In the genomic region with DNA sequence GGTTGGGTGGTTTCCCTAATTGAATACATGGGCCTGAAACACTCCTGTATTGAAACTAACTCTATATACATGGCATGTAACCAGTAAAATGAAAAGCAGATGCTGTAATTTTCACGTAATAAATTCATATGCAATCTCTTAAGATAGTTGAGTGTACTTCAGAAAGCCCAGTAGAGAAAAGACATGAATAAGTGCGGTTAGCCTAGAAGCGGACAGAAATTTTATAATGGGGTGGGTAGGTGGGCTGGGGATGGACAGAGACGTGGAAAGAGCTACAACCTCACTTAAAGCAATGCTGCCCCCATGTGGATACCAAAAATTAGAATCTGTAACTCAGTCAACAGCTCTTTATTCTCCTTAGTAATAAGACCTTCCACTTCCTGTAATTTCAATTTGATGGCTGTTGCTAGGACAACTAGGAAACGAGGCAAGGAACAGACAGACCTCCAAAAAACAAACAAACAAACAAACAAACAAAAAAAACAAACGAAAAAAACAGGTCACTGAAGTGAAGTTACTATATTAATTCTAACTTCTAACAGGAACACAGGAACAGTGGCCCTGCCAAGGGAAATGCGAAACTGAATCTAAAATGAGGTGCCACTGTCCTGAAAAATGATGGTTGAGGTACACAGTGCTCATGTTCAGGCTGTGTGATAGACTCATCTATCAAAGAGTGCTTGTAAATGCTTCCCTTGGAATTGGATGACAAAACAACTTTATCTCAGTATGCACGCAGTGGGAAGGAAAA, we compare ENCODE assay signal across 8 cellular contexts.
DNase-seq lines count a peak whose midpoint lies in the region; ATAC-seq, FAIRE-seq and TF ChIP-seq lines count a peak whose summit lies in the region.

No MANE protein-coding gene starts in this region.

- H3K4me3 ChIP-seq in K562 (no peak overlapping the region), kidney epithelial cell (ENCODE audit: low read depth, low read length) (no peak overlapping the region), stomach smooth muscle (ENCODE audit: low read length in 2 of 2) (no peak overlapping the region)

- H3K9me3 ChIP-seq in K562 (replicated peaks; ENCODE audit: control insufficient read depth, insufficient read depth, low read depth, low read length) (no peaks in the 10 kb centered on the region), stomach smooth muscle (ENCODE audit: control insufficient read depth in 2 of 2, low read length in 2 of 2) (no peaks in the 10 kb centered on the region)

- H4K20me1 ChIP-seq in K562 (replicated peaks; ENCODE audit: control insufficient read depth, insufficient read depth, low read length) = no peaks in the 10 kb centered on the region

- POLR2A ChIA-PET in K562 (lab: Yijun Ruan, JAX) = no interaction called here

- no peaks in the 10 kb centered on the region for H3K9me3 Mint-ChIP-seq in HFFc6

- no peak for DNase-seq in D721Med (ENCODE audit: insufficient read length, low spot score)
- peak; percentile 52 for DNase-seq in HFFc6
- DNase-seq in NCI-H82 (lab: John Stamatoyannopoulos, UW) = peak; percentile 87
- peak; percentile 8 to 40 (median 8) for DNase-seq in K562 (ENCODE audit: extremely low read depth in 1 of 4, low spot score in 3 of 4)
- DNase-seq in kidney epithelial cell (ENCODE audit: low read depth) = no peak
- no peak for DNase-seq in HK-2 (ENCODE audit: unreplicated experiment)
- DNase-seq in stimulated activated naive CD4-positive, alpha-beta T cell treated with Interleukin-2 at 50 U/mL for 16 hours (lab: John Stamatoyannopoulos, UW) = no peak

- 55% methylated on average over 8 of the region's 8 CpGs for WGBS in K562 (ENCODE audit: insufficient coverage, low coverage, missing lambda C conversion rate)

- in situ Hi-C loops in K562 (cut with MboI) = loop anchor here (10.0 kb wide), 1 partner anchor 307 kb away; no protein-coding TSS in a partner anchor

- H3K27me3 ChIP-seq in K562 (ENCODE audit: control insufficient read depth in 2 of 2, insufficient read depth in 2 of 2, low read length in 2 of 2) (no peaks in the 10 kb centered on the region), kidney epithelial cell (ENCODE audit: control insufficient read depth, insufficient read depth, low read length) (no peaks in the 10 kb centered on the region), stomach smooth muscle (ENCODE audit: control insufficient read depth in 1 of 2, insufficient read depth in 2 of 2, low read length in 2 of 2) (no peaks in the 10 kb centered on the region)

- no peaks in the 10 kb centered on the region for H3K79me2 ChIP-seq in K562 (ENCODE audit: control insufficient read depth, insufficient read depth, low read length)

- TF ChIP-seq POLR2A in K562 (conservative IDR thresholded peaks at IDR 0.05) = no peak

- H3K4me1 ChIP-seq in K562 (replicated peaks in 1 of 2; ENCODE audit: control insufficient read depth in 2 of 2, insufficient read depth in 2 of 2, low read length in 2 of 2) = peaks cover 4 to 5% of the 10 kb centered on the region in 2 experiments; a peak in 2 of 5 replicates
- peaks cover 7% of the 10 kb centered on the region for H3K4me1 ChIP-seq in stomach smooth muscle (ENCODE audit: control insufficient read depth, insufficient read depth, low read length)

- H3K27ac Mint-ChIP-seq in HFFc6 = peak overlapping the region; percentile 44

- no peak overlapping the region for H3K27ac ChIP-seq in K562 (ENCODE audit: extremely low read depth, low read depth, low read length)
- peak overlapping the region; percentile 50 for H3K27ac ChIP-seq in stomach smooth muscle (ENCODE audit: low read length)

- BruUV-seq in K562 (replicated peaks; lab: Mats Ljungman, UMichigan) = no TSS peak

- no peaks in the 10 kb centered on the region for H3K9me1 ChIP-seq in K562 (ENCODE audit: control insufficient read depth, insufficient read depth, low read length)

- peak; percentile 84 for ATAC-seq in K562

- peak in 1 of 2 experiments; percentile 48; a peak in 2 of 4 replicates for TF ChIP-seq RAD21 in K562 (CRISPR knock-in tag; conservative IDR thresholded peaks at IDR 0.05 in 1 of 2, IDR thresholded peaks at IDR 0.05 in 1 of 2)

- peaks cover 12% of the 10 kb centered on the region for H3K36me3 Mint-ChIP-seq in HFFc6 (ENCODE audit: low read depth)

- H3K4me2 ChIP-seq in K562 (ENCODE audit: insufficient read depth, low read length) = no peak overlapping the region

- H3K36me3 ChIP-seq in K562 (ENCODE audit: control insufficient read depth, insufficient read depth, low read length) (no peaks in the 10 kb centered on the region; the same call in 2 of the 3 replicates), kidney epithelial cell (ENCODE audit: control insufficient read depth, insufficient read depth, low read length) (no peaks in the 10 kb centered on the region), stomach smooth muscle (ENCODE audit: control insufficient read depth in 2 of 2, insufficient read depth in 2 of 2, low read length in 2 of 2) (no peaks in the 10 kb centered on the region)

- intact Hi-C loops in K562 (cut with micrococcal nuclease) = loop anchor here (2.0 to 5.0 kb wide), 3 partner anchors 74 to 319 kb away; no protein-coding TSS in a partner anchor

- peak; percentile 54 for TF ChIP-seq CTCF in D721Med (IDR thresholded peaks at IDR 0.05; ENCODE audit: insufficient read depth, missing control alignments)
- peak; percentile 85 for TF ChIP-seq CTCF in HFFc6 (IDR thresholded peaks at IDR 0.05)
- TF ChIP-seq CTCF in K562 (IDR thresholded peaks at IDR 0.05 in 2 of 3, conservative IDR thresholded peaks at IDR 0.05 in 1 of 3; ENCODE audit: insufficient read depth in 2 of 3, low read depth in 1 of 3, low read length in 3 of 3) = peak; percentile 10 to 49 (median 29); a peak in 3 of 6 replicates
- peak; percentile 51 for TF ChIP-seq CTCF in kidney epithelial cell (IDR thresholded peaks at IDR 0.05; ENCODE audit: insufficient read depth, low read length, poor library complexity, severe bottlenecking)

- H3K27me3 Mint-ChIP-seq in HFFc6 (ENCODE audit: insufficient read depth) = no peaks in the 10 kb centered on the region

- CTCF ChIA-PET in K562 (lab: Yijun Ruan, JAX; ENCODE audit: low intra/inter-chr PET ratio) = no interaction called here

- no peak for TF ChIP-seq EP300 in K562 (IDR thresholded peaks at IDR 0.05; ENCODE audit: low read length)

- H3K9ac ChIP-seq in K562 (ENCODE audit: insufficient read depth in 1 of 2, low read depth in 2 of 2, low read length in 2 of 2) (no peak overlapping the region), stomach smooth muscle (ENCODE audit: low read length in 2 of 2) (no peak overlapping the region)

- H3K4me3 Mint-ChIP-seq in HFFc6 = peak overlapping the region; percentile 11; the same call in 1 of the 2 replicates

- FAIRE-seq in D721Med (lab: Jason Lieb, UNC) (no peak), K562 (lab: Jason Lieb, UNC) (peak; percentile 11)

- H2AFZ ChIP-seq in K562 (ENCODE audit: low read depth, low read length) = no peak overlapping the region

- peaks cover 55% of the 10 kb centered on the region for H3K4me1 Mint-ChIP-seq in HFFc6 (ENCODE audit: low read depth)

TF ChIP-seq in K562, 482 proteins besides CTCF, POLR2A, EP300 and RAD21:
- 0 out of 2 replicates have a peak, but pooled peaks have one; percentile 24 for TF ChIP-seq SPI1 (IDR thresholded peaks at IDR 0.05; ENCODE audit: borderline replicate concordance, low read depth, low read length)
- no peak for TF ChIP-seq PHF21A (IDR thresholded peaks at IDR 0.05; ENCODE audit: borderline replicate concordance, low read depth)
- no peak for TF ChIP-seq ZNF507 (tag; conservative IDR thresholded peaks at IDR 0.05)
- TF ChIP-seq ZBED1 (IDR thresholded peaks at IDR 0.05) = no peak
- TF ChIP-seq RFX1 (IDR thresholded peaks at IDR 0.05) = peak; percentile 61
- TF ChIP-seq, protein P1, sequence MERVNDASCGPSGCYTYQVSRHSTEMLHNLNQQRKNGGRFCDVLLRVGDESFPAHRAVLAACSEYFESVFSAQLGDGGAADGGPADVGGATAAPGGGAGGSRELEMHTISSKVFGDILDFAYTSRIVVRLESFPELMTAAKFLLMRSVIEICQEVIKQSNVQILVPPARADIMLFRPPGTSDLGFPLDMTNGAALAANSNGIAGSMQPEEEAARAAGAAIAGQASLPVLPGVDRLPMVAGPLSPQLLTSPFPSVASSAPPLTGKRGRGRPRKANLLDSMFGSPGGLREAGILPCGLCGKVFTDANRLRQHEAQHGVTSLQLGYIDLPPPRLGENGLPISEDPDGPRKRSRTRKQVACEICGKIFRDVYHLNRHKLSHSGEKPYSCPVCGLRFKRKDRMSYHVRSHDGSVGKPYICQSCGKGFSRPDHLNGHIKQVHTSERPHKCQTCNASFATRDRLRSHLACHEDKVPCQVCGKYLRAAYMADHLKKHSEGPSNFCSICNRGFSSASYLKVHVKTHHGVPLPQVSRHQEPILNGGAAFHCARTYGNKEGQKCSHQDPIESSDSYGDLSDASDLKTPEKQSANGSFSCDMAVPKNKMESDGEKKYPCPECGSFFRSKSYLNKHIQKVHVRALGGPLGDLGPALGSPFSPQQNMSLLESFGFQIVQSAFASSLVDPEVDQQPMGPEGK (CRISPR knock-in tag; IDR thresholded peaks at IDR 0.05; ENCODE audit: borderline replicate concordance) = no peak
- peak; percentile 19; the same call in 1 of the 2 replicates for TF ChIP-seq SMC3 (conservative IDR thresholded peaks at IDR 0.05; ENCODE audit: insufficient read depth, low read depth, low read length)
- no peak for TF ChIP-seq HNRNPH1 (optimal IDR thresholded peaks at IDR 0.05; ENCODE audit: low read depth, low read length)
- no peak for TF ChIP-seq TBP (optimal IDR thresholded peaks at IDR 0.05; ENCODE audit: low read depth, low read length)
TF ChIP-seq in K562: peak in this region for 3.

Comparison
In these comparisons a context has a peak if more than half of its experiments do, and no peak if none do; other contexts are left out.
1. DNase-seq: peak in HFFc6 (single experiment), NCI-H82 (single experiment) and K562 (4 of 4); none in D721Med (single experiment), kidney epithelial cell (single experiment), HK-2 (single experiment) and stimulated activated naive CD4-positive, alpha-beta T cell treated with Interleukin-2 at 50 U/mL for 16 hours (single experiment).
2. CTCF ChIP-seq: peak in every context shown above with its lines; median percentile 85 in HFFc6; 54 in D721Med; 51 in kidney epithelial cell; 29 in K562.